ENCODE assay signal across 9 cellular contexts in genomic region chr1:225554216-225554812, GRCh38.
DNase-seq lines count a peak whose midpoint lies in the region; ATAC-seq and TF ChIP-seq lines count a peak whose summit lies in the region.
"Had no signal": no experiment of that assay in that cellular context is flagged by ENCODE, and none has a peak within 500 bp of the region (broad histone marks: within the 10 kb centered on the region; RNA-seq: fewer than 3 reads in every experiment).

No MANE protein-coding gene starts in this region.

- no peaks in the 10 kb centered on the region for H3K9me3 Mint-ChIP-seq in activated CD4-positive, alpha-beta T cell treated with anti-CD3 and anti-CD28 coated beads, Interleukin-2, amount 10 ng/mL, durations not matched to agents 24 days and 14 days

- intact Hi-C loops in activated CD4-positive, alpha-beta T cell treated with anti-CD3 and anti-CD28 coated beads, Interleukin-2, amount 10 ng/mL, durations not matched to agents 24 days and 14 days (cut with micrococcal nuclease): loop anchor here (1.0 to 5.0 kb wide), 3 partner anchors 79 to 423 kb away; no protein-coding TSS in a partner anchor

- POLR2A ChIA-PET in GM10248 (lab: Yijun Ruan, JAX): no interaction called here

- no peaks in the 10 kb centered on the region for H3K4me1 Mint-ChIP-seq in activated CD4-positive, alpha-beta T cell treated with anti-CD3 and anti-CD28 coated beads, Interleukin-2, amount 10 ng/mL, durations not matched to agents 24 days and 14 days

- ATAC-seq in GM18511 (IDR thresholded peaks at IDR 0.05; ENCODE audit: unreplicated experiment): no peak
- ATAC-seq in HG03196 (IDR thresholded peaks at IDR 0.05; ENCODE audit: unreplicated experiment): no peak
- no peak for ATAC-seq in GM19324 (IDR thresholded peaks at IDR 0.05; ENCODE audit: low FRiP score, unreplicated experiment)

- DNase-seq in GM10248 (ENCODE audit: extremely low spot score) (peak; percentile 35), NAMALWA (ENCODE audit: low spot score) (peak; percentile 65), cardiac fibroblast (ENCODE audit: low read depth in 2 of 2) (peak; percentile 54 to 58), medulla oblongata (ENCODE audit: extremely low spot score) (peak; percentile 50)
- no peak for DNase-seq in activated CD4-positive, alpha-beta T cell treated with anti-CD3 and anti-CD28 coated beads, Interleukin-2, amount 10 ng/mL, durations not matched to agents 24 days and 14 days

- H3K4me3 ChIP-seq in cardiac fibroblast (replicated peaks in 1 of 2; ENCODE audit: low read depth in 2 of 2, low read length in 2 of 2): no peak overlapping the region
- H3K4me3 ChIP-seq: SK-N-MC had no signal

- H3K27me3 Mint-ChIP-seq in activated CD4-positive, alpha-beta T cell treated with anti-CD3 and anti-CD28 coated beads, Interleukin-2, amount 10 ng/mL, durations not matched to agents 24 days and 14 days: peaks cover 12% of the 10 kb centered on the region

- TF ChIP-seq CTCF in GM10248 (IDR thresholded peaks at IDR 0.05; ENCODE audit: control extremely low read depth, extremely low read depth, low read depth, missing control alignments): peak; percentile 49
- TF ChIP-seq CTCF in cardiac fibroblast (IDR thresholded peaks at IDR 0.05; ENCODE audit: low read depth, low read length): peak; percentile 57

- no peaks in the 10 kb centered on the region for H3K36me3 Mint-ChIP-seq in activated CD4-positive, alpha-beta T cell treated with anti-CD3 and anti-CD28 coated beads, Interleukin-2, amount 10 ng/mL, durations not matched to agents 24 days and 14 days (ENCODE audit: low read depth)

- CTCF ChIA-PET in GM10248 (lab: Yijun Ruan, JAX): interaction anchor here (0.6 to 2.3 kb wide), 5 partner anchors 9 to 404 kb away, joined by 3 to 11 read pairs (median 5); no protein-coding TSS in a partner anchor

- no peak overlapping the region for H3K27ac Mint-ChIP-seq in activated CD4-positive, alpha-beta T cell treated with anti-CD3 and anti-CD28 coated beads, Interleukin-2, amount 10 ng/mL, durations not matched to agents 24 days and 14 days

- H3K4me3 Mint-ChIP-seq in activated CD4-positive, alpha-beta T cell treated with anti-CD3 and anti-CD28 coated beads, Interleukin-2, amount 10 ng/mL, durations not matched to agents 24 days and 14 days: no peak overlapping the region
